16 cellular contexts compared by ENCODE assay signal in genomic region chr1:116931016-116931918, GRCh38. TPM values are rescaled to one million over a fixed set of nuclear protein-coding genes. Genes with fewer than 3 reads are reported as not detected.
DNase-seq lines count a peak whose midpoint lies in the region; ATAC-seq and TF ChIP-seq lines count a peak whose summit lies in the region.
"Had no signal": no experiment of that assay in that cellular context is flagged by ENCODE, and none has a peak within 500 bp of the region (broad histone marks: within the 10 kb centered on the region; RNA-seq: fewer than 3 reads in every experiment).

No MANE protein-coding gene starts in this region.

- no peak for TF ChIP-seq CTCF in VCaP (conservative IDR thresholded peaks at IDR 0.05)
- TF ChIP-seq CTCF in mucosa of descending colon (IDR thresholded peaks at IDR 0.05), result no peak
- no peak for TF ChIP-seq CTCF in gastrocnemius medialis (IDR thresholded peaks at IDR 0.05 in 4 of 5, conservative IDR thresholded peaks at IDR 0.05 in 1 of 5)
- no peak for TF ChIP-seq CTCF in Peyer's patch (IDR thresholded peaks at IDR 0.05)

- peak overlapping the region; percentile 24 for H3K27ac Mint-ChIP-seq in activated T-cell treated with anti-CD3 and anti-CD28 coated beads, Interleukin-2, amount 50 U/mL, for 24 hours

- ATAC-seq in GM18520 (IDR thresholded peaks at IDR 0.05; ENCODE audit: unreplicated experiment), result peak; percentile 56
- peak; percentile 85 for ATAC-seq in mucosa of descending colon
- ATAC-seq in gastrocnemius medialis, result no peak

- H3K27ac ChIP-seq in VCaP (peak overlapping the region; percentile 54), gastrocnemius medialis (no peak overlapping the region), Peyer's patch (no peak overlapping the region)
- H3K27ac ChIP-seq: C4-2B, PC-9 had no signal

- intact Hi-C loops in mucosa of descending colon (cut with DNase I, micrococcal nuclease), result no loop called here
- intact Hi-C loops in gastrocnemius medialis (cut with DNase I; ENCODE audit: low total_unique reads), result no loop called here

- peaks cover 32% of the 10 kb centered on the region for H3K4me1 Mint-ChIP-seq in activated T-cell treated with anti-CD3 and anti-CD28 coated beads, Interleukin-2, amount 50 U/mL, for 24 hours (ENCODE audit: low read depth)

- DNase-seq in activated T-cell treated with anti-CD3 and anti-CD28 coated beads, Interleukin-2, amount 50 U/mL, for 24 hours, result no peak
- no peak for DNase-seq in activated T-cell treated with anti-CD3 and anti-CD28 coated beads, Interleukin-2, amount 50 U/mL, for 48 hours
- DNase-seq in mucosa of descending colon, result no peak
- no peak for DNase-seq in gastrocnemius medialis
- DNase-seq in Peyer's patch, result no peak
- DNase-seq: DND-41, IMR-90, Kasumi-1, MM.1S, NCI-H1092 treated with DMSO at 0.1 percent for 48 hours, NCI-H510A treated with DMSO at 0.1 percent for 48 hours, NCI-H82, PC-9 had no signal

- no peaks in the 10 kb centered on the region for H3K9me3 ChIP-seq in mucosa of descending colon
- H3K9me3 ChIP-seq in gastrocnemius medialis, result no peaks in the 10 kb centered on the region
- no peaks in the 10 kb centered on the region for H3K9me3 ChIP-seq in Peyer's patch

- H3K27me3 ChIP-seq in gastrocnemius medialis (no peaks in the 10 kb centered on the region), Peyer's patch (no peaks in the 10 kb centered on the region)

- no peaks in the 10 kb centered on the region for H3K36me3 Mint-ChIP-seq in activated T-cell treated with anti-CD3 and anti-CD28 coated beads, Interleukin-2, amount 50 U/mL, for 24 hours (ENCODE audit: low read depth)

- in situ Hi-C loops in gastrocnemius medialis (cut with MboI; ENCODE audit: low sequenced_read_pairs in 4 of 4), result no loop called here

- no peaks in the 10 kb centered on the region for H3K27me3 Mint-ChIP-seq in activated T-cell treated with anti-CD3 and anti-CD28 coated beads, Interleukin-2, amount 50 U/mL, for 24 hours

- H3K36me3 ChIP-seq in mucosa of descending colon (ENCODE audit: low read depth) (no peaks in the 10 kb centered on the region), gastrocnemius medialis (no peaks in the 10 kb centered on the region), Peyer's patch (no peaks in the 10 kb centered on the region)

- no peaks in the 10 kb centered on the region for H3K9me3 Mint-ChIP-seq in activated T-cell treated with anti-CD3 and anti-CD28 coated beads, Interleukin-2, amount 50 U/mL, for 24 hours

- H3K4me3 ChIP-seq in mucosa of descending colon, result no peak overlapping the region
- H3K4me3 ChIP-seq in gastrocnemius medialis, result no peak overlapping the region
- no peak overlapping the region for H3K4me3 ChIP-seq in Peyer's patch
- H3K4me3 ChIP-seq: PC-9 had no signal

- H3K4me3 Mint-ChIP-seq in activated T-cell treated with anti-CD3 and anti-CD28 coated beads, Interleukin-2, amount 50 U/mL, for 24 hours, result no peak overlapping the region

- TF ChIP-seq POLR2A in gastrocnemius medialis (IDR thresholded peaks at IDR 0.05) (no peak), Peyer's patch (IDR thresholded peaks at IDR 0.05) (no peak)

- H3K4me1 ChIP-seq in mucosa of descending colon (ENCODE audit: low read depth) (no peaks in the 10 kb centered on the region), gastrocnemius medialis (no peaks in the 10 kb centered on the region), Peyer's patch (no peaks in the 10 kb centered on the region)

RNA-seq across cellular contexts. Expression of gene PTGFRN, which starts 21.6 kb away (rescaled TPM):
- total RNA-seq in mucosa of descending colon (100 to 1,000 TPM in 1 of 3 donors, 10 to 100 TPM in 2; 74.4 to 185 (median 84.4) TPM), gastrocnemius medialis (10 to 100 TPM in 1 of 4 donors, 1 to 10 TPM in 3; 1.5 to 18.1 (median 2.9) TPM), Peyer's patch (10 to 100 TPM; 20.6 to 66.6 (median 54.3) TPM)

Comparison
In these comparisons a context has a peak if more than half of its experiments do, and no peak if none do; other contexts are left out.
1. ATAC-seq: peak in GM18520 (single experiment) and mucosa of descending colon (single experiment); none in gastrocnemius medialis (0 of 2).